Comparison of ENCODE assay signal across 8 cellular contexts in genomic region chr3:42652611-42653302, GRCh38. TPM values are rescaled to one million over a fixed set of nuclear protein-coding genes. Genes with fewer than 3 reads are reported as not detected.
DNase-seq lines count a peak whose midpoint lies in the region; ATAC-seq, FAIRE-seq and TF ChIP-seq lines count a peak whose summit lies in the region.

No MANE protein-coding gene starts in this region.

- no peak for FAIRE-seq in H1 (lab: Jason Lieb, UNC)

- no peak for TF ChIP-seq RAD21 in H1 (IDR thresholded peaks at IDR 0.05 in 1 of 2, conservative IDR thresholded peaks at IDR 0.05 in 1 of 2; ENCODE audit: low read depth in 2 of 2, low read length in 2 of 2)

- WGBS in H1 (ENCODE audit: extremely low coverage in 1 of 2, insufficient coverage in 1 of 2, insufficient read length in 1 of 2, insufficient replicate concordance in 2 of 2, low coverage in 1 of 2, low lambda C conversion rate in 2 of 2, missing lambda C conversion rate in 1 of 2), 2 experiments: 53% methylated on average over 7 of the region's 7 CpGs; no CpG with 5 or more reads in 1 of the 2 experiments
- 24 to 66% methylated on average over 4 of the region's 7 CpGs for WGBS in mesodermal cell (ENCODE audit: insufficient coverage in 2 of 2), 2 experiments

- TF ChIP-seq POLR2A in GM18505 (IDR thresholded peaks at IDR 0.05; ENCODE audit: borderline replicate concordance, extremely low read depth, insufficient read depth, insufficient read length) (peak; percentile 14), H1 (IDR thresholded peaks at IDR 0.05; ENCODE audit: control extremely low read depth in 1 of 2, low read depth in 2 of 2, low read length in 2 of 2) (no peak)

- H3K4ac ChIP-seq in H1 (replicated peaks; ENCODE audit: insufficient read length, low read depth, low read length): no peak overlapping the region

- peaks cover 3% of the 10 kb centered on the region; the same call in 1 of the 2 replicates for H3K23me2 ChIP-seq in H1 (ENCODE audit: low read depth, low read length)

- POLR2A ChIA-PET in AG04450 (lab: Yijun Ruan, JAX) (interaction anchor here (1.9 kb wide), 1 partner anchor 52 kb away, joined by 7 read pairs; the partner anchor contains the start of gene NKTR), H1 (lab: Charles Lee; ENCODE audit: partially characterized antibody) (interaction anchor here (0.7 to 3.6 kb wide), 7 partner anchors 13 to 99 kb away, joined by 3 to 14 read pairs (median 10); partner anchors contain the start of genes NKTR and SEC22C)

- 0 out of 2 replicates have a peak, but pooled peaks cover 1% of the 10 kb centered on the region for H3K36me3 ChIP-seq in RWPE2 (ENCODE audit: low read depth)
- peaks cover 0 to 4% (median 1%) of the 10 kb centered on the region in 4 experiments; a peak in 2 of 8 replicates for H3K36me3 ChIP-seq in H1 (ENCODE audit: control insufficient read depth in 2 of 4, insufficient read depth in 4 of 4, low read length in 3 of 4)
- peaks cover 26% of the 10 kb centered on the region for H3K36me3 ChIP-seq in mesodermal cell (ENCODE audit: control insufficient read depth, insufficient read depth, low read length)

- no peak overlapping the region for H3K23ac ChIP-seq in H1 (ENCODE audit: insufficient read length)

- H4K20me1 ChIP-seq in H1 (replicated peaks in 1 of 2; ENCODE audit: control insufficient read depth in 1 of 2, insufficient read depth in 2 of 2, low read length in 2 of 2): peaks cover 0 to 2% of the 10 kb centered on the region in 2 experiments

- H3K4me2 ChIP-seq in H1 (ENCODE audit: insufficient read depth in 1 of 2, low read depth in 2 of 2, low read length in 2 of 2): peak overlapping the region in 1 of 2 experiments; percentile 53; a peak in 1 of 4 replicates

- H4K5ac ChIP-seq in H1 (ENCODE audit: insufficient read length, low read depth, low read length): no peak overlapping the region

- peak overlapping the region; percentile 29 for H4K91ac ChIP-seq in H1 (replicated peaks; ENCODE audit: insufficient read length, low read length)

- 0 out of 2 replicates have a peak, but pooled peaks cover 2% of the 10 kb centered on the region for H3K79me1 ChIP-seq in H1 (ENCODE audit: low read depth, low read length)

- TF ChIP-seq EP300 in H1 (IDR thresholded peaks at IDR 0.05; ENCODE audit: borderline replicate concordance in 1 of 2, low read depth in 2 of 2, low read length in 2 of 2): no peak

- peak overlapping the region; percentile 66 for H2BK5ac ChIP-seq in H1 (ENCODE audit: low read depth, low read length)

- H2AFZ ChIP-seq in H1 (ENCODE audit: low read length): no peak overlapping the region

- no peak overlapping the region for H3K14ac ChIP-seq in H1 (ENCODE audit: insufficient read length)

- H3K9me3 ChIP-seq in AG04450 (ENCODE audit: control insufficient read depth, insufficient read depth, low read length): no peaks in the 10 kb centered on the region; the same call in 1 of the 2 replicates
- no peaks in the 10 kb centered on the region for H3K9me3 ChIP-seq in RWPE2 (ENCODE audit: severe bottlenecking)
- no peaks in the 10 kb centered on the region for H3K9me3 ChIP-seq in H1 (ENCODE audit: insufficient read depth in 2 of 2, low read depth in 1 of 2, low read length in 1 of 2)
- H3K9me3 ChIP-seq in mesodermal cell (ENCODE audit: control insufficient read depth, low read length): no peaks in the 10 kb centered on the region

- H2BK12ac ChIP-seq in H1 (ENCODE audit: low read depth, low read length): peak overlapping the region; percentile 56; the same call in 1 of the 2 replicates

- TF ChIP-seq CTCF in AG04450 (IDR thresholded peaks at IDR 0.05; ENCODE audit: low read depth, low read length) (no peak), RWPE2 (IDR thresholded peaks at IDR 0.05; ENCODE audit: poor library complexity, severe bottlenecking) (no peak), H1 (IDR thresholded peaks at IDR 0.05; ENCODE audit: control extremely low read depth in 1 of 3, insufficient read depth in 1 of 3, low read depth in 1 of 3, low read length in 3 of 3) (no peak)

- peak; percentile 34 for DNase-seq in AG04450 (ENCODE audit: low read depth, low spot score)
- peak; percentile 77 for DNase-seq in RWPE2 (ENCODE audit: low spot score)
- peak in 1 of 2 experiments; percentile 58 for DNase-seq in H1 (ENCODE audit: low read depth in 1 of 2, low spot score in 2 of 2)
- peak; percentile 76 for DNase-seq in ureter (ENCODE audit: low spot score)
- no peak for DNase-seq in NCI-H774 (lab: John Stamatoyannopoulos, UW)

- H3K4me3 ChIP-seq in AG04450 (ENCODE audit: low read depth, low read length) (peak overlapping the region; percentile 64), RWPE2 (ENCODE audit: severe bottlenecking) (peak overlapping the region; percentile 94), H1 (ENCODE audit: extremely low read depth in 1 of 4, insufficient read depth in 2 of 4, low read depth in 3 of 4, low read length in 4 of 4) (peak overlapping the region in 1 of 4 experiments; percentile 74; a peak in 1 of 8 replicates), mesodermal cell (ENCODE audit: extremely low read depth, insufficient read depth, low read length, poor library complexity, severe bottlenecking) (peak overlapping the region; percentile 63)

- no peaks in the 10 kb centered on the region for H3K79me2 ChIP-seq in H1 (ENCODE audit: control insufficient read depth in 1 of 2, insufficient read depth in 2 of 2, low read length in 2 of 2)

- CTCF ChIA-PET in AG04450 (lab: Charles Lee): interaction anchor here (0.5 to 2.4 kb wide), 3 partner anchors 26 to 173 kb away, joined by 5 to 11 read pairs (median 7); no protein-coding TSS in a partner anchor
- CTCF ChIA-PET in H1 (lab: Charles Lee; ENCODE audit: partially characterized antibody): interaction anchor here (0.8 to 4.3 kb wide), 14 partner anchors 9 to 402 kb away, joined by 3 to 31 read pairs (median 3); no protein-coding TSS in a partner anchor

- no peak overlapping the region for H2BK120ac ChIP-seq in H1 (replicated peaks; ENCODE audit: low read depth, low read length)

- H3K4me1 ChIP-seq in RWPE2 (ENCODE audit: insufficient read depth, poor library complexity, severe bottlenecking) (peaks cover 22% of the 10 kb centered on the region), H1 (replicated peaks in 1 of 4; ENCODE audit: control insufficient read depth in 3 of 4, insufficient read depth in 4 of 4, low read length in 3 of 4) (peaks cover 6 to 39% (median 30%) of the 10 kb centered on the region in 4 experiments), mesodermal cell (ENCODE audit: control insufficient read depth, insufficient read depth, low read length, poor library complexity, severe bottlenecking) (peaks cover 42% of the 10 kb centered on the region)

- 0 out of 2 replicates have a peak overlapping the region, but pooled peaks have one; percentile 0 for H2BK20ac ChIP-seq in H1 (ENCODE audit: low read length)

- H4K8ac ChIP-seq in H1 (ENCODE audit: extremely low read depth, insufficient read depth, low read length): no peak overlapping the region

- H3K27ac ChIP-seq in AG04450 (ENCODE audit: low read depth, low read length) (peak overlapping the region; percentile 82), RWPE2 (ENCODE audit: poor library complexity, severe bottlenecking) (peak overlapping the region; percentile 80), H1 (ENCODE audit: low read depth, low read length) (no peak overlapping the region), mesodermal cell (ENCODE audit: low read depth, low read length, severe bottlenecking) (peak overlapping the region; percentile 91)

- peak overlapping the region; percentile 4; the same call in 1 of the 2 replicates for H3K18ac ChIP-seq in H1 (ENCODE audit: extremely low read depth, low read length)

- H2BK15ac ChIP-seq in H1 (ENCODE audit: low read length): peak overlapping the region; percentile 97

- no peak overlapping the region for H3K9ac ChIP-seq in H1 (replicated peaks in 1 of 4; ENCODE audit: extremely low read depth in 1 of 4, low read depth in 3 of 4, low read length in 3 of 4)

- H2AK5ac ChIP-seq in H1 (ENCODE audit: low read depth, low read length): peak overlapping the region; percentile 7; the same call in 1 of the 2 replicates

- no peak overlapping the region for H3K56ac ChIP-seq in H1 (replicated peaks; ENCODE audit: insufficient read length, low read depth, low read length)

- peak; percentile 67 for ATAC-seq in GM18505 (IDR thresholded peaks at IDR 0.05; ENCODE audit: unreplicated experiment)
- ATAC-seq in HG03135 (IDR thresholded peaks at IDR 0.05; ENCODE audit: unreplicated experiment): peak; percentile 57
- peak; percentile 74 for ATAC-seq in RWPE2 (ENCODE audit: low read depth)

- no peaks in the 10 kb centered on the region for H3K27me3 ChIP-seq in AG04450 (ENCODE audit: control insufficient read depth, insufficient read depth, low read length)
- no peaks in the 10 kb centered on the region for H3K27me3 ChIP-seq in RWPE2 (ENCODE audit: insufficient read depth, poor library complexity, severe bottlenecking)
- no peaks in the 10 kb centered on the region for H3K27me3 ChIP-seq in H1 (replicated peaks in 1 of 4; ENCODE audit: control insufficient read depth in 3 of 4, extremely low read depth in 1 of 4, insufficient read depth in 3 of 4, low read length in 3 of 4)

RNA-seq across cellular contexts. Expression of gene ZBTB47, which starts 0.7 kb away (rescaled TPM):
- polyA plus RNA-seq in AG04450 (2011; rRNA removed) (7.8 and 11.8 TPM in 2 replicates), H1 (2011; rRNA removed) (2.8 and 3.7 TPM in 2 replicates)
- 13.9 and 18.1 TPM in 2 replicates for polyA minus RNA-seq in AG04450 (2011; rRNA and poly(A)+ RNA removed)
- 4.0 and 4.1 TPM in 2 replicates for total RNA-seq in H1 (2021; fragmentation: NEBNext Ultra II Directional; extraction: Animal tissue kit (Norgen Biotek cat#: 25700))
- polyA plus RNA-seq in H1 (2011; cell fraction: cytosol; rRNA removed): 3.4 TPM
- polyA plus RNA-seq in H1 (2011; cell fraction: nucleus; rRNA removed): 6.1 TPM
- 1.8 to 3.5 TPM (median 2.6 TPM) in 4 replicates for polyA plus RNA-seq in H1 (2012, experiment 1 of 2)
- polyA plus RNA-seq in H1 (2012, experiment 2 of 2): 1.3 TPM
- 1.3 TPM for polyA plus RNA-seq in H1 (2013, experiment 1 of 2)
- 1.3 TPM for polyA plus RNA-seq in H1 (2013, experiment 2 of 2)
- 3.6 and 5.6 TPM in 2 replicates for polyA minus RNA-seq in H1 (2011; rRNA and poly(A)+ RNA removed)
- polyA minus RNA-seq in H1 (2011; cell fraction: cytosol; rRNA and poly(A)+ RNA removed): 2.4 TPM
- polyA minus RNA-seq in H1 (2011; cell fraction: nucleus; rRNA and poly(A)+ RNA removed): 6.8 TPM
- polyA plus RNA-seq in mesodermal cell (2013, experiment 1 of 2): 4.9 TPM
- 3.8 TPM for polyA plus RNA-seq in mesodermal cell (2013, experiment 2 of 2)
- total RNA-seq in ureter: 32.1 TPM

RNA-seq across cellular contexts. Expression of gene KLHL40, which starts 32.6 kb away (rescaled TPM):
- not detected in 2 replicates for polyA plus RNA-seq in AG04450 (2011; rRNA removed)
- not detected in 2 replicates for polyA minus RNA-seq in AG04450 (2011; rRNA and poly(A)+ RNA removed)
- not detected in 2 replicates for total RNA-seq in H1 (2021; fragmentation: NEBNext Ultra II Directional; extraction: Animal tissue kit (Norgen Biotek cat#: 25700))
- 0.02 TPM in 1 of 2 replicates, not detected in the other for polyA plus RNA-seq in H1 (2011; rRNA removed)
- polyA plus RNA-seq in H1 (2011; cell fraction: cytosol; rRNA removed): not detected
- not detected for polyA plus RNA-seq in H1 (2011; cell fraction: nucleus; rRNA removed)
- polyA plus RNA-seq in H1 (2012, experiment 1 of 2): not detected in 4 replicates
- not detected for polyA plus RNA-seq in H1 (2012, experiment 2 of 2)
- polyA plus RNA-seq in H1 (2013, experiment 1 of 2): not detected
- polyA plus RNA-seq in H1 (2013, experiment 2 of 2): not detected
- not detected in 2 replicates for polyA minus RNA-seq in H1 (2011; rRNA and poly(A)+ RNA removed)
- not detected for polyA minus RNA-seq in H1 (2011; cell fraction: cytosol; rRNA and poly(A)+ RNA removed)
- polyA minus RNA-seq in H1 (2011; cell fraction: nucleus; rRNA and poly(A)+ RNA removed): not detected
- polyA plus RNA-seq in mesodermal cell (2013, experiment 1 of 2): not detected
- polyA plus RNA-seq in mesodermal cell (2013, experiment 2 of 2): not detected
- not detected for total RNA-seq in ureter

RNA-seq across cellular contexts. Expression of gene HHATL, which starts 49.8 kb away (rescaled TPM):
- polyA plus RNA-seq in AG04450 (2011; rRNA removed) (not detected in 2 replicates), H1 (2011; rRNA removed) (0.16 and 0.18 TPM in 2 replicates)
- polyA minus RNA-seq in AG04450 (2011; rRNA and poly(A)+ RNA removed): not detected in 2 replicates
- total RNA-seq in H1 (2021; fragmentation: NEBNext Ultra II Directional; extraction: Animal tissue kit (Norgen Biotek cat#: 25700)): not detected in 2 replicates
- polyA plus RNA-seq in H1 (2011; cell fraction: cytosol; rRNA removed): 0.45 TPM
- 1.0 TPM for polyA plus RNA-seq in H1 (2011; cell fraction: nucleus; rRNA removed)
- 0.11 to 0.64 TPM (median 0.47 TPM) in 3 of 4 replicates, not detected in the other for polyA plus RNA-seq in H1 (2012, experiment 1 of 2)
- not detected for polyA plus RNA-seq in H1 (2012, experiment 2 of 2)
- 0.08 TPM for polyA plus RNA-seq in H1 (2013, experiment 1 of 2)
- polyA plus RNA-seq in H1 (2013, experiment 2 of 2): 0.24 TPM
- 0.50 TPM in 1 of 2 replicates, not detected in the other for polyA minus RNA-seq in H1 (2011; rRNA and poly(A)+ RNA removed)
- not detected for polyA minus RNA-seq in H1 (2011; cell fraction: cytosol; rRNA and poly(A)+ RNA removed)
- polyA minus RNA-seq in H1 (2011; cell fraction: nucleus; rRNA and poly(A)+ RNA removed): not detected
- not detected for polyA plus RNA-seq in mesodermal cell (2013, experiment 1 of 2)
- not detected for polyA plus RNA-seq in mesodermal cell (2013, experiment 2 of 2)
- total RNA-seq in ureter: 0.73 TPM

RNA-seq across cellular contexts. Expression of gene NKTR, which starts 52.3 kb away (rescaled TPM):
- polyA plus RNA-seq in AG04450 (2011; rRNA removed) (40.2 and 56.2 TPM in 2 replicates), H1 (2011; rRNA removed) (17.9 and 24.1 TPM in 2 replicates)
- 22.2 and 41.1 TPM in 2 replicates for polyA minus RNA-seq in AG04450 (2011; rRNA and poly(A)+ RNA removed)
- total RNA-seq in H1 (2021; fragmentation: NEBNext Ultra II Directional; extraction: Animal tissue kit (Norgen Biotek cat#: 25700)): 56.6 and 62.2 TPM in 2 replicates
- 45.9 TPM for polyA plus RNA-seq in H1 (2011; cell fraction: cytosol; rRNA removed)
- 47.4 TPM for polyA plus RNA-seq in H1 (2011; cell fraction: nucleus; rRNA removed)
- polyA plus RNA-seq in H1 (2012, experiment 1 of 2): 29.7 to 59.2 TPM (median 39.3 TPM) in 4 replicates
- polyA plus RNA-seq in H1 (2012, experiment 2 of 2): 2.2 TPM
- 63.1 TPM for polyA plus RNA-seq in H1 (2013, experiment 1 of 2)
- 51.1 TPM for polyA plus RNA-seq in H1 (2013, experiment 2 of 2)
- polyA minus RNA-seq in H1 (2011; rRNA and poly(A)+ RNA removed): 36.1 and 45.4 TPM in 2 replicates
- polyA minus RNA-seq in H1 (2011; cell fraction: cytosol; rRNA and poly(A)+ RNA removed): 40.8 TPM
- 130 TPM for polyA minus RNA-seq in H1 (2011; cell fraction: nucleus; rRNA and poly(A)+ RNA removed)
- polyA plus RNA-seq in mesodermal cell (2013, experiment 1 of 2): 58.1 TPM
- 55.4 TPM for polyA plus RNA-seq in mesodermal cell (2013, experiment 2 of 2)
- 137 TPM for total RNA-seq in ureter
